32 cellular contexts compared by ENCODE assay signal in the genomic region with DNA sequence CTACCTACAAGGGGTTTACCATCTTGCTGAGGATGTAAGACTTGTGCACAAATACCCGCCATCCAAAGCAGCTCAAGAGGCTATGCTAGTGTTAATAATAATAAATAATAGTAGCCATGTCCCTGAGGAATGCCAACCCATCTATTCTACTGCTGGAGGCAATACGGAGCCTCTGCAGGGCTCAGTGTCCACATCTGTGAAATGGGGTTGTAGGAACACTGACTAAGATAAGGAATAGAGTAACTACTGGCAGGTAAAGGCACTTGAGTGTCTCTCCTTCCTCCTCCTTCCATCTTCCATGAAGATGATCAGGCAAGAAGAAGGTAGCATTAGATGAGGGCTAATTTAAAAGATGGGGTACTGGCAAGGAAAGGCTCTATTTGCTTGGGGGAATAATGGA.
"Had no signal": no experiment of that assay in that cellular context is flagged by ENCODE, and none has a peak within 500 bp of the region (broad histone marks: within the 10 kb centered on the region; RNA-seq: fewer than 3 reads in every experiment).

No MANE protein-coding gene starts in this region.

- H3K9me3 ChIP-seq: adrenal gland, body of pancreas had no signal

- ATAC-seq: activated naive CD4-positive, alpha-beta T cell treated with anti-CD3 and anti-CD28 coated beads, Interleukin-2, amount 50 U/mL, for 72 hours; activated naive CD8-positive, alpha-beta T cell treated with anti-CD3 and anti-CD28 coated beads, Interleukin-2, amount 50 U/mL, for 24 hours; activated T-cell treated with anti-CD3 and anti-CD28 coated beads, Interleukin-2, amount 50 U/mL, for 4 hours; activated T-cell treated with anti-CD3 and anti-CD28 coated beads, Interleukin-2, amount 50 U/mL, for 72 hours; activated T-helper 17 cell treated with anti-CD3 and anti-CD28 coated beads, Interleukin-2, amount 50 U/mL, for 72 hours; body of pancreas had no signal

- DNase-seq: activated effector memory CD4-positive, alpha-beta T cell treated with anti-CD3 and anti-CD28 coated beads, Interleukin-2, amount 50 U/mL, for 16 hours; activated effector memory CD4-positive, alpha-beta T cell treated with Interleukin-2 at 50 U/mL for 16 hours; activated gamma-delta T cell; activated gamma-delta T cell treated with Interleukin-2 at 50 U/mL for 16 hours; activated naive CD4-positive, alpha-beta T cell; activated naive CD4-positive, alpha-beta T cell treated with anti-CD3 and anti-CD28 coated beads for 36 hours; activated naive CD4-positive, alpha-beta T cell treated with anti-CD3 and anti-CD28 coated beads, Interleukin-2, amount 10 ng/mL, durations not matched to agents 7 days and 5 days; activated naive CD4-positive, alpha-beta T cell treated with anti-CD3 and anti-CD28 coated beads, Interleukin-2, amount 50 U/mL, for 16 hours; activated naive CD4-positive, alpha-beta T cell treated with Interleukin-2 at 50 U/mL for 16 hours; activated naive CD8-positive, alpha-beta T cell treated with anti-CD3 and anti-CD28 coated beads for 36 hours; activated naive CD8-positive, alpha-beta T cell treated with anti-CD3 and anti-CD28 coated beads, Interleukin-2, amount 10 ng/mL, durations not matched to agents 7 days and 5 days; activated naive CD8-positive, alpha-beta T cell treated with anti-CD3 and anti-CD28 coated beads, Interleukin-2, amount 50 U/mL, for 24 hours; activated T-cell treated with anti-CD3 and anti-CD28 coated beads, Interleukin-2, amount 50 U/mL, for 24 hours; activated T-cell treated with anti-CD3 and anti-CD28 coated beads, Interleukin-2, amount 50 U/mL, for 4 hours; activated T-cell treated with anti-CD3 and anti-CD28 coated beads, Interleukin-2, amount 50 U/mL, for 48 hours; activated T-cell treated with anti-CD3 and anti-CD28 coated beads, Interleukin-2, amount 50 U/mL, for 72 hours; adrenal gland; amniotic stem cell; amygdala; anterior cingulate cortex; aorta; body of pancreas; brain microvascular endothelial cell; caudate nucleus; central memory CD4-positive, alpha-beta T cell; cerebellar nuclear complex had no signal

- H3K27ac ChIP-seq: adrenal gland, ascending aorta, body of pancreas, brain microvascular endothelial cell, breast epithelium, cardiac muscle cell had no signal

- H3K4me1 ChIP-seq: adrenal gland, ascending aorta, body of pancreas, breast epithelium had no signal

- H3K27me3 ChIP-seq: adrenal gland, ascending aorta, body of pancreas, brain microvascular endothelial cell, breast epithelium, cardiac muscle cell had no signal

- H3K4me3 ChIP-seq: adrenal gland, ascending aorta, body of pancreas, breast epithelium, cardiac muscle cell had no signal

- H3K36me3 ChIP-seq: adrenal gland, brain microvascular endothelial cell, breast epithelium, cardiac muscle cell had no signal

- FAIRE-seq: astrocyte had no signal
